In genomic region chr12:68686595-68687521, GRCh38 we compare ENCODE assay signal across 1 cellular context.
A peak's percentile ranks its signal among the peaks of the same experiment; 100 is the strongest.
TF ChIP-seq lines count a peak whose summit lies in the region.

Gene NUP107 (plus strand): TSS chr12:68686978. CDS start chr12:68687066, 88 bp downstream.

TF ChIP-seq in HepG2, 621 proteins besides CTCF, POLR2A, EP300 and RAD21 (continued from another document and continues in another):
- peak; percentile 88; the same call in 1 of the 2 replicates for TF ChIP-seq KDM4B (CRISPR knock-in tag; IDR thresholded peaks at IDR 0.05)
- TF ChIP-seq KDM2A (CRISPR knock-in tag; IDR thresholded peaks at IDR 0.05; ENCODE audit: borderline replicate concordance, low read depth) = peak; percentile 95
- peak; percentile 78; the same call in 1 of the 2 replicates for TF ChIP-seq NFKBIZ (CRISPR knock-in tag; IDR thresholded peaks at IDR 0.05)
- peak; percentile 100 for TF ChIP-seq PHF20 (CRISPR knock-in tag; IDR thresholded peaks at IDR 0.05)
- TF ChIP-seq ZBTB7A (CRISPR knock-in tag; IDR thresholded peaks at IDR 0.05) = no peak
- TF ChIP-seq FOXM1 (CRISPR knock-in tag; IDR thresholded peaks at IDR 0.05) = no peak
- no peak for TF ChIP-seq MAFG (CRISPR knock-in tag; IDR thresholded peaks at IDR 0.05)
- peak; percentile 46; the same call in 1 of the 2 replicates for TF ChIP-seq NFE2 (CRISPR knock-in tag; IDR thresholded peaks at IDR 0.05)
- peak; percentile 89; the same call in 1 of the 2 replicates for TF ChIP-seq ZNF232 (CRISPR knock-in tag; IDR thresholded peaks at IDR 0.05; ENCODE audit: borderline replicate concordance)
- TF ChIP-seq ZBTB21 (CRISPR knock-in tag; IDR thresholded peaks at IDR 0.05) = peak; percentile 92
- TF ChIP-seq ZNF414 (CRISPR knock-in tag; IDR thresholded peaks at IDR 0.05) = peak; percentile 78; the same call in 1 of the 2 replicates
- TF ChIP-seq ZNF547 (CRISPR knock-in tag; IDR thresholded peaks at IDR 0.05) = peak; percentile 79; the same call in 1 of the 2 replicates
- TF ChIP-seq, protein P1, sequence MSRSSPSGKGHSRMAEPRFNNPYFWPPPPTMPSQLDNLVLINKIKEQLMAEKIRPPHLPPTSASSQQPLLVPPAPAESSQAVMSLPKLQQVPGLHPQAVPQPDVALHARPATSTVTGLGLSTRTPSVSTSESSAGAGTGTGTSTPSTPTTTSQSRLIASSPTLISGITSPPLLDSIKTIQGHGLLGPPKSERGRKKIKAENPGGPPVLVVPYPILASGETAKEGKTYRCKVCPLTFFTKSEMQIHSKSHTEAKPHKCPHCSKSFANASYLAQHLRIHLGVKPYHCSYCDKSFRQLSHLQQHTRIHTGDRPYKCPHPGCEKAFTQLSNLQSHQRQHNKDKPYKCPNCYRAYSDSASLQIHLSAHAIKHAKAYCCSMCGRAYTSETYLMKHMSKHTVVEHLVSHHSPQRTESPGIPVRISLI (CRISPR knock-in tag; IDR thresholded peaks at IDR 0.05; ENCODE audit: borderline replicate concordance) = no peak
- peak; percentile 53; the same call in 1 of the 2 replicates for TF ChIP-seq SMAD9 (CRISPR knock-in tag; IDR thresholded peaks at IDR 0.05)
- TF ChIP-seq CCDC6 (CRISPR knock-in tag; IDR thresholded peaks at IDR 0.05) = peak; percentile 60; the same call in 1 of the 2 replicates
- peak; percentile 79; the same call in 1 of the 2 replicates for TF ChIP-seq ZNF788 (CRISPR knock-in tag; IDR thresholded peaks at IDR 0.05; ENCODE audit: borderline replicate concordance)
- TF ChIP-seq ZKSCAN8 (CRISPR knock-in tag; IDR thresholded peaks at IDR 0.05; ENCODE audit: borderline replicate concordance) = peak; percentile 74
- TF ChIP-seq NONO (IDR thresholded peaks at IDR 0.05) = no peak
- peak; percentile 78 for TF ChIP-seq NONO (CRISPR knock-in tag; conservative IDR thresholded peaks at IDR 0.05)
- TF ChIP-seq, protein P2, sequence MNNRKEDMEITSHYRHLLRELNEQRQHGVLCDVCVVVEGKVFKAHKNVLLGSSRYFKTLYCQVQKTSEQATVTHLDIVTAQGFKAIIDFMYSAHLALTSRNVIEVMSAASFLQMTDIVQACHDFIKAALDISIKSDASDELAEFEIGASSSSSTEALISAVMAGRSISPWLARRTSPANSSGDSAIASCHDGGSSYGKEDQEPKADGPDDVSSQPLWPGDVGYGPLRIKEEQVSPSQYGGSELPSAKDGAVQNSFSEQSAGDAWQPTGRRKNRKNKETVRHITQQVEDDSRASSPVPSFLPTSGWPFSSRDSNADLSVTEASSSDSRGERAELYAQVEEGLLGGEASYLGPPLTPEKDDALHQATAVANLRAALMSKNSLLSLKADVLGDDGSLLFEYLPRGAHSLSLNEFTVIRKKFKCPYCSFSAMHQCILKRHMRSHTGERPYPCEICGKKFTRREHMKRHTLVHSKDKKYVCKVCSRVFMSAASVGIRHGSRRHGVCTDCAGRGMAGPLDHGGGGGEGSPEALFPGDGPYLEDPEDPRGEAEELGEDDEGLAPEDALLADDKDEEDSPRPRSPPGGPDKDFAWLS (CRISPR knock-in tag; IDR thresholded peaks at IDR 0.05; ENCODE audit: borderline replicate concordance) = no peak
- peak; percentile 78; the same call in 1 of the 2 replicates for TF ChIP-seq ZFP62 (CRISPR knock-in tag; IDR thresholded peaks at IDR 0.05)
- TF ChIP-seq CBX5 (CRISPR knock-in tag; IDR thresholded peaks at IDR 0.05; ENCODE audit: borderline replicate concordance) = peak; percentile 98
- no peak for TF ChIP-seq SCMH1 (CRISPR knock-in tag; IDR thresholded peaks at IDR 0.05; ENCODE audit: borderline replicate concordance)
- no peak for TF ChIP-seq ZNF644 (CRISPR knock-in tag; IDR thresholded peaks at IDR 0.05; ENCODE audit: low read depth)
- TF ChIP-seq ZNF12 (CRISPR knock-in tag; IDR thresholded peaks at IDR 0.05) = no peak
- peak; percentile 100 for TF ChIP-seq GABPA (IDR thresholded peaks at IDR 0.05; ENCODE audit: low read depth, low read length)
- TF ChIP-seq GABPA (CRISPR knock-in tag; IDR thresholded peaks at IDR 0.05; ENCODE audit: low read depth) = peak; percentile 100
- TF ChIP-seq, protein P3, sequence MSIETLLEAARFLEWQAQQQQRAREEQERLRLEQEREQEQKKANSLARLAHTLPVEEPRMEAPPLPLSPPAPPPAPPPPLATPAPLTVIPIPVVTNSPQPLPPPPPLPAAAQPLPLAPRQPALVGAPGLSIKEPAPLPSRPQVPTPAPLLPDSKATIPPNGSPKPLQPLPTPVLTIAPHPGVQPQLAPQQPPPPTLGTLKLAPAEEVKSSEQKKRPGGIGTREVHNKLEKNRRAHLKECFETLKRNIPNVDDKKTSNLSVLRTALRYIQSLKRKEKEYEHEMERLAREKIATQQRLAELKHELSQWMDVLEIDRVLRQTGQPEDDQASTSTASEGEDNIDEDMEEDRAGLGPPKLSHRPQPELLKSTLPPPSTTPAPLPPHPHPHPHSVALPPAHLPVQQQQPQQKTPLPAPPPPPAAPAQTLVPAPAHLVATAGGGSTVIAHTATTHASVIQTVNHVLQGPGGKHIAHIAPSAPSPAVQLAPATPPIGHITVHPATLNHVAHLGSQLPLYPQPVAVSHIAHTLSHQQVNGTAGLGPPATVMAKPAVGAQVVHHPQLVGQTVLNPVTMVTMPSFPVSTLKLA (IDR thresholded peaks at IDR 0.05) = peak; percentile 64
- TF ChIP-seq, protein P4, sequence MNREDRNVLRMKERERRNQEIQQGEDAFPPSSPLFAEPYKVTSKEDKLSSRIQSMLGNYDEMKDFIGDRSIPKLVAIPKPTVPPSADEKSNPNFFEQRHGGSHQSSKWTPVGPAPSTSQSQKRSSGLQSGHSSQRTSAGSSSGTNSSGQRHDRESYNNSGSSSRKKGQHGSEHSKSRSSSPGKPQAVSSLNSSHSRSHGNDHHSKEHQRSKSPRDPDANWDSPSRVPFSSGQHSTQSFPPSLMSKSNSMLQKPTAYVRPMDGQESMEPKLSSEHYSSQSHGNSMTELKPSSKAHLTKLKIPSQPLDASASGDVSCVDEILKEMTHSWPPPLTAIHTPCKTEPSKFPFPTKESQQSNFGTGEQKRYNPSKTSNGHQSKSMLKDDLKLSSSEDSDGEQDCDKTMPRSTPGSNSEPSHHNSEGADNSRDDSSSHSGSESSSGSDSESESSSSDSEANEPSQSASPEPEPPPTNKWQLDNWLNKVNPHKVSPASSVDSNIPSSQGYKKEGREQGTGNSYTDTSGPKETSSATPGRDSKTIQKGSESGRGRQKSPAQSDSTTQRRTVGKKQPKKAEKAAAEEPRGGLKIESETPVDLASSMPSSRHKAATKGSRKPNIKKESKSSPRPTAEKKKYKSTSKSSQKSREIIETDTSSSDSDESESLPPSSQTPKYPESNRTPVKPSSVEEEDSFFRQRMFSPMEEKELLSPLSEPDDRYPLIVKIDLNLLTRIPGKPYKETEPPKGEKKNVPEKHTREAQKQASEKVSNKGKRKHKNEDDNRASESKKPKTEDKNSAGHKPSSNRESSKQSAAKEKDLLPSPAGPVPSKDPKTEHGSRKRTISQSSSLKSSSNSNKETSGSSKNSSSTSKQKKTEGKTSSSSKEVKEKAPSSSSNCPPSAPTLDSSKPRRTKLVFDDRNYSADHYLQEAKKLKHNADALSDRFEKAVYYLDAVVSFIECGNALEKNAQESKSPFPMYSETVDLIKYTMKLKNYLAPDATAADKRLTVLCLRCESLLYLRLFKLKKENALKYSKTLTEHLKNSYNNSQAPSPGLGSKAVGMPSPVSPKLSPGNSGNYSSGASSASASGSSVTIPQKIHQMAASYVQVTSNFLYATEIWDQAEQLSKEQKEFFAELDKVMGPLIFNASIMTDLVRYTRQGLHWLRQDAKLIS (CRISPR knock-in tag; IDR thresholded peaks at IDR 0.05) = 0 out of 2 replicates have a peak, but pooled peaks have one; percentile 43
- peak; percentile 80; the same call in 1 of the 2 replicates for TF ChIP-seq MEIS2 (CRISPR knock-in tag; IDR thresholded peaks at IDR 0.05)
- TF ChIP-seq GATA4 (IDR thresholded peaks at IDR 0.05; ENCODE audit: borderline replicate concordance, low read depth) = no peak; the same call in 1 of the 2 replicates
- TF ChIP-seq YEATS4 (CRISPR knock-in tag; IDR thresholded peaks at IDR 0.05; ENCODE audit: borderline replicate concordance) = peak; percentile 92; the same call in 1 of the 2 replicates
- TF ChIP-seq TP53 (CRISPR knock-in tag; conservative IDR thresholded peaks at IDR 0.05) = peak; percentile 87; the same call in 1 of the 2 replicates
- no peak for TF ChIP-seq ZNF678 (CRISPR knock-in tag; IDR thresholded peaks at IDR 0.05)
- TF ChIP-seq, protein P5, sequence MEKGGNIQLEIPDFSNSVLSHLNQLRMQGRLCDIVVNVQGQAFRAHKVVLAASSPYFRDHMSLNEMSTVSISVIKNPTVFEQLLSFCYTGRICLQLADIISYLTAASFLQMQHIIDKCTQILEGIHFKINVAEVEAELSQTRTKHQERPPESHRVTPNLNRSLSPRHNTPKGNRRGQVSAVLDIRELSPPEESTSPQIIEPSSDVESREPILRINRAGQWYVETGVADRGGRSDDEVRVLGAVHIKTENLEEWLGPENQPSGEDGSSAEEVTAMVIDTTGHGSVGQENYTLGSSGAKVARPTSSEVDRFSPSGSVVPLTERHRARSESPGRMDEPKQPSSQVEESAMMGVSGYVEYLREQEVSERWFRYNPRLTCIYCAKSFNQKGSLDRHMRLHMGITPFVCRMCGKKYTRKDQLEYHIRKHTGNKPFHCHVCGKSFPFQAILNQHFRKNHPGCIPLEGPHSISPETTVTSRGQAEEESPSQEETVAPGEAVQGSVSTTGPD (CRISPR knock-in tag; IDR thresholded peaks at IDR 0.05) = no peak
- no peak for TF ChIP-seq ZNF292 (CRISPR knock-in tag; IDR thresholded peaks at IDR 0.05; ENCODE audit: borderline replicate concordance, low read depth)
- TF ChIP-seq RBAK (CRISPR knock-in tag; IDR thresholded peaks at IDR 0.05) = no peak
- no peak for TF ChIP-seq MAFK (conservative IDR thresholded peaks at IDR 0.05 in 1 of 2, IDR thresholded peaks at IDR 0.05 in 1 of 2; ENCODE audit: low read length in 2 of 2)
- no peak for TF ChIP-seq BCLAF1 (IDR thresholded peaks at IDR 0.05)
- no peak for TF ChIP-seq SUZ12 (IDR thresholded peaks at IDR 0.05; ENCODE audit: low read depth, low read length)
- TF ChIP-seq NFE2L1 (CRISPR knock-in tag; IDR thresholded peaks at IDR 0.05; ENCODE audit: borderline replicate concordance) = no peak
- TF ChIP-seq MYPOP (CRISPR knock-in tag; IDR thresholded peaks at IDR 0.05) = peak; percentile 98
- TF ChIP-seq ARNT2 (CRISPR knock-in tag; IDR thresholded peaks at IDR 0.05; ENCODE audit: low read depth) = peak; percentile 90; the same call in 1 of the 2 replicates
- TF ChIP-seq RFX5 (IDR thresholded peaks at IDR 0.05; ENCODE audit: low read depth, low read length) = no peak
- TF ChIP-seq GLI4 (CRISPR knock-in tag; IDR thresholded peaks at IDR 0.05; ENCODE audit: borderline replicate concordance) = peak; percentile 62; the same call in 1 of the 2 replicates
- TF ChIP-seq ZZZ3 (CRISPR knock-in tag; IDR thresholded peaks at IDR 0.05; ENCODE audit: borderline replicate concordance) = no peak; the same call in 1 of the 2 replicates
- no peak for TF ChIP-seq HNRNPH1 (optimal IDR thresholded peaks at IDR 0.05; ENCODE audit: low read depth, low read length)
- no peak for TF ChIP-seq DPF2 (CRISPR knock-in tag; IDR thresholded peaks at IDR 0.05; ENCODE audit: borderline replicate concordance, low read depth)
- TF ChIP-seq ZNF747 (CRISPR knock-in tag; IDR thresholded peaks at IDR 0.05; ENCODE audit: borderline replicate concordance) = no peak; the same call in 1 of the 2 replicates
- TF ChIP-seq ZNF713 (CRISPR knock-in tag; IDR thresholded peaks at IDR 0.05) = no peak; the same call in 1 of the 2 replicates
- no peak for TF ChIP-seq SATB2 (CRISPR knock-in tag; IDR thresholded peaks at IDR 0.05)
- TF ChIP-seq JARID2 (CRISPR knock-in tag; IDR thresholded peaks at IDR 0.05; ENCODE audit: insufficient replicate concordance) = peak; percentile 72
- TF ChIP-seq ZNF768 (CRISPR knock-in tag; IDR thresholded peaks at IDR 0.05) = 0 out of 2 replicates have a peak, but pooled peaks have one; percentile 16
- peak; percentile 73 for TF ChIP-seq DR1 (CRISPR knock-in tag; IDR thresholded peaks at IDR 0.05)
